Comparison of ENCODE assay signal across 8 cellular contexts in genomic region chr7:16431646-16432424, GRCh38. TPM values are rescaled to one million over a fixed set of nuclear protein-coding genes. Genes with fewer than 3 reads are reported as not detected.
DNase-seq lines count a peak whose midpoint lies in the region; ATAC-seq, FAIRE-seq and TF ChIP-seq lines count a peak whose summit lies in the region.

No MANE protein-coding gene starts in this region.

- 56% methylated on average over 2 of the region's 2 CpGs for WGBS in GM12878 (ENCODE audit: insufficient coverage, insufficient replicate concordance, low lambda C conversion rate, missing lambda C conversion rate)

- TF ChIP-seq POLR2A in GM12878 (IDR thresholded peaks at IDR 0.05; ENCODE audit: low read depth, low read length), result no peak
- no peak for TF ChIP-seq POLR2A in GM12892 (IDR thresholded peaks at IDR 0.05; ENCODE audit: low read depth, low read length)

- POLR2A ChIA-PET in HEK293 (lab: Yijun Ruan, JAX) (no interaction called here), GM12878 (lab: Charles Lee) (no interaction called here)

- CTCF ChIA-PET in HEK293 (lab: Yijun Ruan, JAX), result interaction anchor here (0.6 to 8.8 kb wide), 17 partner anchors 17 to 236 kb away, joined by 3 to 71 read pairs (median 4); no protein-coding TSS in a partner anchor
- CTCF ChIA-PET in GM12878 (lab: Yijun Ruan, JAX), result interaction anchor here (6.7 kb wide), 1 partner anchor 133 kb away, joined by 46 read pairs; no protein-coding TSS in a partner anchor

- peak; percentile 12 for DNase-seq in stimulated activated CD4-positive, alpha-beta T cell treated with anti-CD3 and anti-CD28 coated beads, Interleukin-15, amount 100 ng/mL, for 24 hours
- DNase-seq in stimulated activated CD4-positive, alpha-beta T cell treated with anti-CD3 and anti-CD28 coated beads, Interleukin-2, amount 100 ng/mL, for 48 hours, result no peak
- DNase-seq in NCI-H146 treated with DMSO at 0.1 percent for 48 hours (lab: John Stamatoyannopoulos, UW; ENCODE audit: unreplicated experiment), result peak; percentile 51
- DNase-seq in GM12878 (ENCODE audit: low read depth, low spot score), result no peak
- DNase-seq in kidney, result no peak
- DNase-seq in GM12892 (ENCODE audit: insufficient read length), result no peak
- no peak for DNase-seq in stimulated activated CD4-positive, alpha-beta T cell treated with anti-CD3 and anti-CD28 coated beads, Interleukin-4, amount 100 ng/mL, for 1 hour

- H3K27ac ChIP-seq in HEK293 (ENCODE audit: extremely low read depth, low read depth, low read length) (no peak overlapping the region), GM12878 (ENCODE audit: control insufficient read depth, insufficient read depth) (no peak overlapping the region), kidney (ENCODE audit: low read depth in 2 of 2, low read length in 2 of 2) (no peak overlapping the region)

- no peak overlapping the region for H2AFZ ChIP-seq in GM12878 (ENCODE audit: control insufficient read depth, low read depth, low read length)

- FAIRE-seq in GM12878 (lab: Jason Lieb, UNC) (peak; percentile 59), kidney (lab: Jason Lieb, UNC) (peak; percentile 21), GM12892 (lab: Jason Lieb, UNC) (no peak)

- H3K9ac ChIP-seq in GM12878 (ENCODE audit: control insufficient read depth, insufficient read depth, low read length) (no peak overlapping the region), kidney (ENCODE audit: low read length in 2 of 2) (no peak overlapping the region)

- no peaks in the 10 kb centered on the region for H4K20me1 ChIP-seq in GM12878 (ENCODE audit: control insufficient read depth, insufficient read depth)

- TF ChIP-seq CTCF in HEK293 (tag by site-specific recombination; IDR thresholded peaks at IDR 0.05) (peak; percentile 26; the same call in 1 of the 2 replicates), GM12878 (IDR thresholded peaks at IDR 0.05 in 2 of 3, conservative IDR thresholded peaks at IDR 0.05 in 1 of 3; ENCODE audit: control insufficient read depth in 2 of 3, extremely low read depth in 1 of 3, insufficient read depth in 1 of 3, low read depth in 3 of 3, low read length in 3 of 3) (peak; percentile 13 to 35 (median 34); a peak in 3 of 6 replicates), kidney (IDR thresholded peaks at IDR 0.05; ENCODE audit: borderline replicate concordance, extremely low read depth, insufficient read depth) (peak; percentile 55)

- TF ChIP-seq RAD21 in GM12878 (IDR thresholded peaks at IDR 0.05; ENCODE audit: insufficient read depth, low read depth, low read length), result peak; percentile 37; the same call in 1 of the 2 replicates

- H3K4me3 ChIP-seq in HEK293 (ENCODE audit: low read depth, low read length) (no peak overlapping the region), GM12878 (no peak overlapping the region), kidney (ENCODE audit: low read length in 2 of 2) (no peak overlapping the region)

- ATAC-seq in GM12878, result peak; percentile 74

- intact Hi-C loops in GM12878 (cut with micrococcal nuclease; ENCODE audit: unreplicated experiment) (loop anchor here (2.0 kb wide), 1 partner anchor 133 kb away; no protein-coding TSS in a partner anchor), kidney (cut with DNase I) (no loop called here)

- H3K79me2 ChIP-seq in GM12878 (ENCODE audit: control insufficient read depth, insufficient read depth, low read length), result no peaks in the 10 kb centered on the region

- in situ Hi-C loops in GM12878 (cut with MboI), result no loop called here

- no peaks in the 10 kb centered on the region for H3K27me3 ChIP-seq in GM12878 (replicated peaks in 1 of 2; ENCODE audit: control insufficient read depth in 2 of 2, insufficient read depth in 2 of 2, low read length in 1 of 2)

- H3K4me1 ChIP-seq in HEK293 (ENCODE audit: control insufficient read depth, insufficient read depth, low read length) (no peaks in the 10 kb centered on the region), GM12878 (ENCODE audit: control insufficient read depth, insufficient read depth, low read length) (no peaks in the 10 kb centered on the region), kidney (ENCODE audit: control insufficient read depth in 1 of 2, insufficient read depth in 1 of 2, low read depth in 1 of 2, low read length in 2 of 2) (no peaks in the 10 kb centered on the region)

- SMC1A ChIA-PET in GM12878 (lab: Charles Lee; ENCODE audit: uncharacterized antibody, unreplicated experiment), result interaction anchor here (1.5 to 2.6 kb wide), 2 partner anchors 132 to 133 kb away, joined by 7 to 12 read pairs; no protein-coding TSS in a partner anchor

- no TSS peak for BruUV-seq in GM12878 (replicated peaks; lab: Mats Ljungman, UMichigan)

- RAD21 ChIA-PET in GM12878 (lab: Charles Lee; ENCODE audit: unreplicated experiment), result interaction anchor here (3.5 kb wide), 1 partner anchor 133 kb away, joined by 19 read pairs; no protein-coding TSS in a partner anchor

- H3K4me2 ChIP-seq in GM12878 (ENCODE audit: control insufficient read depth, insufficient read depth), result no peak overlapping the region

- TF ChIP-seq EP300 in GM12878 (IDR thresholded peaks at IDR 0.05; ENCODE audit: borderline replicate concordance in 1 of 2, control insufficient read depth in 1 of 2, low read depth in 2 of 2, low read length in 2 of 2), result no peak

- H3K9me3 ChIP-seq in HEK293 (ENCODE audit: control insufficient read depth, insufficient read depth, low read depth, low read length) (no peaks in the 10 kb centered on the region), GM12878 (replicated peaks; ENCODE audit: control insufficient read depth, insufficient read depth, low read length) (no peaks in the 10 kb centered on the region), kidney (ENCODE audit: control insufficient read depth in 1 of 2, low read length in 2 of 2) (no peaks in the 10 kb centered on the region)

- H3K36me3 ChIP-seq in HEK293 (ENCODE audit: control insufficient read depth in 2 of 2, insufficient read depth in 1 of 2, low read length in 2 of 2) (no peaks in the 10 kb centered on the region), GM12878 (ENCODE audit: control insufficient read depth in 2 of 2, insufficient read depth in 2 of 2, low read length in 1 of 2) (no peaks in the 10 kb centered on the region), kidney (ENCODE audit: control insufficient read depth in 1 of 2, insufficient read depth in 2 of 2, low read length in 2 of 2) (no peaks in the 10 kb centered on the region)

TF ChIP-seq in HEK293, 187 proteins besides CTCF, POLR2A, EP300 and RAD21:
- TF ChIP-seq ZNF791 (tag by site-specific recombination; IDR thresholded peaks at IDR 0.05), result no peak
- TF ChIP-seq ZNF654 (tag by site-specific recombination; IDR thresholded peaks at IDR 0.05; ENCODE audit: low read depth), result peak; percentile 28; the same call in 1 of the 2 replicates
TF ChIP-seq in HEK293: peak in this region for 1.

TF ChIP-seq in GM12878, 131 proteins besides CTCF, POLR2A, EP300 and RAD21 (continues in another document):
- TF ChIP-seq CHD2 (IDR thresholded peaks at IDR 0.05; ENCODE audit: borderline replicate concordance, low read depth, low read length) (no peak), HDAC6 (IDR thresholded peaks at IDR 0.05; ENCODE audit: unreplicated experiment) (no peak), ETV6 (conservative IDR thresholded peaks at IDR 0.05 in 1 of 2, IDR thresholded peaks at IDR 0.05 in 1 of 2; ENCODE audit: borderline replicate concordance in 1 of 2, low read depth in 1 of 2) (no peak), MEF2A (IDR thresholded peaks at IDR 0.05; ENCODE audit: insufficient read depth, low read depth, low read length) (no peak), HCFC1 (IDR thresholded peaks at IDR 0.05; ENCODE audit: low read length) (no peak), MAX (IDR thresholded peaks at IDR 0.05; ENCODE audit: low read depth, low read length) (no peak)

RNA-seq across cellular contexts. Expression of gene CRPPA, which starts 10.5 kb away (rescaled TPM):
- total RNA-seq in GM12878 (2013; cell fraction: nucleolus; rRNA removed), result not detected in 2 replicates
- total RNA-seq in GM12878 (2014; rRNA removed), result not detected in 2 replicates
- not detected in 2 replicates for total RNA-seq in GM12878 (2014; rRNA removed; fragmentation: Illumina TruSeq; extraction: Trizol)
- total RNA-seq in GM12878 (2021), result not detected in 2 replicates
- polyA plus RNA-seq in GM12878 (2011; ENCODE audit: low read depth), result not detected
- 0.01 TPM in 1 of 2 replicates, not detected in the other for polyA plus RNA-seq in GM12878 (2011; rRNA removed)
- not detected in 2 replicates for polyA plus RNA-seq in GM12878 (2011; cell fraction: cytosol; rRNA removed)
- polyA plus RNA-seq in GM12878 (2011; cell fraction: nucleus; rRNA removed), result not detected in 2 replicates
- polyA plus RNA-seq in GM12878 (2012), result not detected in 2 replicates
- polyA plus RNA-seq in GM12878 (2014; fragmentation: Illumina TruSeq; extraction: Trizol), result not detected in 2 replicates
- polyA plus RNA-seq in GM12878 (2014; fragmentation: Nextera tagmentation; extraction: Ambion mirVana), result not detected
- not detected in 2 replicates for polyA plus RNA-seq in GM12878 (2014; rRNA removed)
- polyA plus RNA-seq in GM12878 (2016; fragmentation: Nextera tagmentation; extraction: Ambion mirVana), result not detected
- not detected in 2 replicates for polyA minus RNA-seq in GM12878 (2011; rRNA and poly(A)+ RNA removed)
- polyA minus RNA-seq in GM12878 (2011; cell fraction: cytosol; rRNA and poly(A)+ RNA removed), result not detected in 2 replicates
- polyA minus RNA-seq in GM12878 (2011; cell fraction: nucleus; rRNA and poly(A)+ RNA removed), result not detected in 2 replicates
- total RNA-seq in kidney, result 5.9 TPM
- polyA plus RNA-seq in kidney (ENCODE audit: insufficient read depth, low read depth, low replicate concordance), result 2.0 TPM
- polyA plus RNA-seq in GM12892 (2012; ENCODE audit: missing spikeins), result not detected

RNA-seq across cellular contexts. Expression of gene SOSTDC1, which starts 33.7 kb away (rescaled TPM):
- total RNA-seq in GM12878 (2013; cell fraction: nucleolus; rRNA removed), result not detected in 2 replicates
- total RNA-seq in GM12878 (2014; rRNA removed), result not detected in 2 replicates
- not detected in 2 replicates for total RNA-seq in GM12878 (2014; rRNA removed; fragmentation: Illumina TruSeq; extraction: Trizol)
- not detected in 2 replicates for total RNA-seq in GM12878 (2021)
- polyA plus RNA-seq in GM12878 (2011; ENCODE audit: low read depth), result not detected
- polyA plus RNA-seq in GM12878 (2011; rRNA removed), result not detected in 2 replicates
- not detected in 2 replicates for polyA plus RNA-seq in GM12878 (2011; cell fraction: cytosol; rRNA removed)
- not detected in 2 replicates for polyA plus RNA-seq in GM12878 (2011; cell fraction: nucleus; rRNA removed)
- not detected in 2 replicates for polyA plus RNA-seq in GM12878 (2012)
- not detected in 2 replicates for polyA plus RNA-seq in GM12878 (2014; fragmentation: Illumina TruSeq; extraction: Trizol)
- not detected for polyA plus RNA-seq in GM12878 (2014; fragmentation: Nextera tagmentation; extraction: Ambion mirVana)
- polyA plus RNA-seq in GM12878 (2014; rRNA removed), result 0.06 TPM in 1 of 2 replicates, not detected in the other
- not detected for polyA plus RNA-seq in GM12878 (2016; fragmentation: Nextera tagmentation; extraction: Ambion mirVana)
- not detected in 2 replicates for polyA minus RNA-seq in GM12878 (2011; rRNA and poly(A)+ RNA removed)
- polyA minus RNA-seq in GM12878 (2011; cell fraction: cytosol; rRNA and poly(A)+ RNA removed), result not detected in 2 replicates
- not detected in 2 replicates for polyA minus RNA-seq in GM12878 (2011; cell fraction: nucleus; rRNA and poly(A)+ RNA removed)
- 13.4 TPM for total RNA-seq in kidney
- polyA plus RNA-seq in kidney (ENCODE audit: insufficient read depth, low read depth, low replicate concordance), result 13.3 TPM
- polyA plus RNA-seq in GM12892 (2012; ENCODE audit: missing spikeins), result not detected

Comparison
In these comparisons a context has a peak if more than half of its experiments do, and no peak if none do; other contexts are left out.
1. DNase-seq: peak in stimulated activated CD4-positive, alpha-beta T cell treated with anti-CD3 and anti-CD28 coated beads, Interleukin-15, amount 100 ng/mL, for 24 hours (single experiment) and NCI-H146 treated with DMSO at 0.1 percent for 48 hours (single experiment); none in stimulated activated CD4-positive, alpha-beta T cell treated with anti-CD3 and anti-CD28 coated beads, Interleukin-2, amount 100 ng/mL, for 48 hours (0 of 2), GM12878 (single experiment), kidney (single experiment), GM12892 (single experiment) and stimulated activated CD4-positive, alpha-beta T cell treated with anti-CD3 and anti-CD28 coated beads, Interleukin-4, amount 100 ng/mL, for 1 hour (single experiment).
2. RNA of gene SOSTDC1, which starts 33.7 kb away (total RNA-seq): 13.4 TPM in kidney (single experiment); not detected in GM12878; every median in the first group is over 10 times any median in the second.
3. Peak in every context shown above with its lines, with median percentiles within 50 percentile points of each other: CTCF ChIP-seq.